In the genomic region with DNA sequence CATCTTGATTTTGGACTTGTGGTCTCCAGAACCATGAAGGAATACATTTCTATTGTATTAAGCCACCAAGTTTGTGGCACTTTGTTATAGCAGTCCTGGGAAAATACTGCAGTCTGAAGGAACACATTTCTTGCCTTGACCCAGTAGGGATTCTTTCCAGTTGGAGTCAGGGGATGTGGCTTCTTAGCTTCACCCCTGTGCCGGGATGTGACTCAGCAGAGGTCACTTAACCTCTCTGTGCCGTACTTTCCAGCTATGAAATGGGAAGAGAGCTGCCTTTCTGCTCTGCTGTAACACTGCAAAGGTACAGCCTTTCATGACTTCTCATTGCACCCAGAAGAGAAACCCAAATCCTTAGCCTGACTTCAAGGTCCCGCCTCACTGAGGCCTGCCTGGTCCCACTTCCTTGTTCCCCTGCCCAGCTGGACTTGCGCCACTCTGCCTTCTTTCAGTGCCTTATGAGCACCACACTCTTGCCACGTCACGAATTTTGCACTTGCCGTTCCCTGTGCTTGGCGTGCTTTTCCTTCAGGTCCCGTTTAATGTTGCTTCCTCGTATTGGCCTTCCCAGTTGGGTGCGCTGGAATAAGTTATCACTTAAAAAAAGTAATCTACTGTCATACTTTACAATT, we compare ENCODE assay signal across 9 cellular contexts. TPM values are rescaled to one million over a fixed set of nuclear protein-coding genes. Genes with fewer than 3 reads are reported as not detected.
A peak's percentile ranks its signal among the peaks of the same experiment; 100 is the strongest.
DNase-seq lines count a peak whose midpoint lies in the region; ATAC-seq, FAIRE-seq and TF ChIP-seq lines count a peak whose summit lies in the region.
"Had no signal": no experiment of that assay in that cellular context is flagged by ENCODE, and none has a peak within 500 bp of the region (broad histone marks: within the 10 kb centered on the region; RNA-seq: fewer than 3 reads in every experiment).

No MANE protein-coding gene starts in this region.

- H3K4me3 ChIP-seq in HL-60 (replicated peaks; ENCODE audit: insufficient read depth, low read length) (no peak overlapping the region), spleen (no peak overlapping the region), kidney (ENCODE audit: low read length in 2 of 2) (no peak overlapping the region)
- H3K4me3 ChIP-seq: vagina had no signal

- no peaks in the 10 kb centered on the region for H3K27me3 Mint-ChIP-seq in T-cell

- ATAC-seq in T-cell (replicated peaks in 1 of 4), result no peak
- no peak for ATAC-seq in GM21515 (IDR thresholded peaks at IDR 0.05; ENCODE audit: unreplicated experiment)

- H3K27me3 ChIP-seq in HL-60 (ENCODE audit: insufficient read depth, poor library complexity, severe bottlenecking) (no peaks in the 10 kb centered on the region), spleen (replicated peaks in 1 of 7) (no peaks in the 10 kb centered on the region)
- H3K27me3 ChIP-seq: vagina had no signal

- peaks cover 29% of the 10 kb centered on the region for H3K36me3 Mint-ChIP-seq in T-cell

- FAIRE-seq in kidney (lab: Jason Lieb, UNC), result no peak

- WGBS in spleen, 5 donors, result 56 to 78% (median 64%) methylated on average over 11 of the region's 11 CpGs

- CTCF ChIA-PET in T-cell (lab: Charles Lee), result no interaction called here

- TF ChIP-seq CTCF in HL-60 (IDR thresholded peaks at IDR 0.05; ENCODE audit: insufficient read depth, low read length) (no peak), spleen (IDR thresholded peaks at IDR 0.05 in 8 of 11, conservative IDR thresholded peaks at IDR 0.05 in 3 of 11) (no peak), kidney (IDR thresholded peaks at IDR 0.05; ENCODE audit: borderline replicate concordance, extremely low read depth, insufficient read depth) (no peak)

- no peak for TF ChIP-seq POLR2A in spleen (IDR thresholded peaks at IDR 0.05)

- H3K9me3 Mint-ChIP-seq in T-cell, result no peaks in the 10 kb centered on the region

- no peaks in the 10 kb centered on the region for H3K9me3 ChIP-seq in spleen
- H3K9me3 ChIP-seq in kidney (ENCODE audit: control insufficient read depth in 1 of 2, low read length in 2 of 2), result no peaks in the 10 kb centered on the region
- H3K9me3 ChIP-seq: vagina had no signal

- POLR2A ChIA-PET in T-cell (lab: Charles Lee), result no interaction called here

- H3K4me1 ChIP-seq in spleen (peaks cover 53 to 99% (median 87%) of the 10 kb centered on the region in 6 donors), kidney (ENCODE audit: control insufficient read depth in 1 of 2, insufficient read depth in 1 of 2, low read depth in 1 of 2, low read length in 2 of 2) (no peaks in the 10 kb centered on the region)

- H3K36me3 ChIP-seq in spleen (peaks cover 0 to 8% (median 0%) of the 10 kb centered on the region in 6 donors), kidney (ENCODE audit: control insufficient read depth in 1 of 2, insufficient read depth in 2 of 2, low read length in 2 of 2) (no peaks in the 10 kb centered on the region)
- H3K36me3 ChIP-seq: vagina had no signal

- DNase-seq in HL-60 (ENCODE audit: low read depth in 1 of 2, low spot score in 1 of 2), result peak; percentile 70 to 91
- DNase-seq in T-cell, result no peak
- DNase-seq in glomerular visceral epithelial cell (ENCODE audit: extremely low spot score), result peak; percentile 26
- DNase-seq in spleen, result peak; percentile 87
- no peak for DNase-seq in kidney
- no peak for DNase-seq in T-helper 9 cell
- DNase-seq in putamen (ENCODE audit: low spot score), result no peak

- peak overlapping the region; percentile 48 for H3K27ac ChIP-seq in HL-60 (replicated peaks)
- peak overlapping the region in 7 of 8 donors; percentile 17 to 86 (median 51) for H3K27ac ChIP-seq in spleen
- no peak overlapping the region for H3K27ac ChIP-seq in kidney (ENCODE audit: low read depth in 2 of 2, low read length in 2 of 2)
- H3K27ac ChIP-seq: vagina had no signal

- H3K4me3 Mint-ChIP-seq in T-cell, result no peak overlapping the region

- no peak overlapping the region for H3K9ac ChIP-seq in kidney (ENCODE audit: low read length in 2 of 2)

- peaks cover 85 to 95% (median 94%) of the 10 kb centered on the region in 3 donors for H3K4me1 Mint-ChIP-seq in T-cell

- intact Hi-C loops in spleen (cut with DNase I; ENCODE audit: low total_unique reads), result no loop called here
- intact Hi-C loops in kidney (cut with DNase I), result no loop called here

- H3K27ac Mint-ChIP-seq in T-cell, result peak overlapping the region; percentile 71 to 76

RNA-seq across cellular contexts. Expression of gene CHST11, which starts 24.2 kb away (rescaled TPM):
- total RNA-seq in T-cell, result 10 to 100 TPM; 49.8 to 78.3 (median 63.7) TPM
- total RNA-seq in spleen, result 10 to 100 TPM; 45.0 to 65.1 (median 56.1) TPM
- 1 to 10 TPM; 5.2 to 6.1 (median 5.8) TPM for polyA plus RNA-seq in spleen
- 23.3 TPM for total RNA-seq in kidney
- 2.0 TPM for polyA plus RNA-seq in kidney (ENCODE audit: insufficient read depth, low read depth, low replicate concordance)

Comparison
In these comparisons a context has a peak if more than half of its experiments do, and no peak if none do; other contexts are left out.
1. DNase-seq: peak in HL-60 (2 of 2), glomerular visceral epithelial cell (single experiment) and spleen (single experiment); none in T-cell (0 of 34), kidney (single experiment), T-helper 9 cell (single experiment) and putamen (single experiment).
2. H3K27ac ChIP-seq: peak in HL-60 (single experiment) and spleen (7 of 8); none in kidney (0 of 2).